Comparison of ENCODE assay signal across 25 cellular contexts in genomic region chr19:1655131-1655981, GRCh38. TPM values are rescaled to one million over a fixed set of nuclear protein-coding genes. Genes with fewer than 3 reads are reported as not detected.
DNase-seq lines count a peak whose midpoint lies in the region; ATAC-seq, FAIRE-seq and TF ChIP-seq lines count a peak whose summit lies in the region.
"Had no signal": no experiment of that assay in that cellular context is flagged by ENCODE, and none has a peak within 500 bp of the region (broad histone marks: within the 10 kb centered on the region; RNA-seq: fewer than 3 reads in every experiment).

No MANE protein-coding gene starts in this region.

- no peak for ATAC-seq in activated B cell treated with CpG ODN at 0.5 μM for 24 hours (ENCODE audit: low read depth)
- no peak for ATAC-seq in memory B cell (ENCODE audit: low read depth)
- no peak for ATAC-seq in GM18498 (IDR thresholded peaks at IDR 0.05; ENCODE audit: unreplicated experiment)
- ATAC-seq: activated CD4-positive, CD25-positive, alpha-beta regulatory T cell treated with anti-CD3 and anti-CD28 coated beads, Interleukin-2, amount 50 U/mL, for 24 hours; esophagus mucosa; lower lobe of right lung had no signal

- no peak for FAIRE-seq in GM19239 (lab: Jason Lieb, UNC)
- FAIRE-seq: keratinocyte had no signal

- POLR2A ChIA-PET in activated B cell treated with CpG ODN at 0.5 μM for 24 hours (lab: Charles Lee): interaction anchor here (0.6 to 1.8 kb wide), 3 partner anchors 14 to 1047 kb away, joined by 4 to 6 read pairs (median 6); no protein-coding TSS in a partner anchor

- DNase-seq in CMK (ENCODE audit: low read depth): peak; percentile 56
- no peak for DNase-seq in activated B cell treated with CpG ODN at 0.5 μM for 24 hours
- DNase-seq in memory B cell (ENCODE audit: low spot score in 2 of 2): no peak
- DNase-seq in NAMALWA (ENCODE audit: low spot score): no peak
- DNase-seq in NCI-H226: no peak
- DNase-seq in GM19239 (ENCODE audit: insufficient read length, low spot score): no peak
- DNase-seq: activated CD4-positive, alpha-beta memory T cell treated with anti-CD3 and anti-CD28 coated beads, Interleukin-2, amount 10 ng/mL, durations not matched to agents 7 days and 5 days; activated T-cell treated with anti-CD3 and anti-CD28 coated beads for 4 hours; CD4-positive, CD25-positive, alpha-beta regulatory T cell; cerebellar nuclear complex; effector CD4-positive, alpha-beta T cell; foreskin melanocyte; lower lobe of right lung; MM.1S; NCI-H2171; NCI-H524 treated with DMSO at 0.1 percent for 48 hours; RPMI8226; stimulated activated CD4-positive, alpha-beta T cell treated with anti-CD3 and anti-CD28 coated beads, Interleukin-4, amount 100 ng/mL, for 1 hour; stimulated activated naive CD4-positive, alpha-beta T cell treated with Interleukin-2 at 50 U/mL for 16 hours; T-helper 9 cell had no signal

- H3K27me3 Mint-ChIP-seq in IgD-negative memory B cell (no peaks in the 10 kb centered on the region), activated B cell treated with CpG ODN at 0.5 μM for 24 hours (no peaks in the 10 kb centered on the region), memory B cell (no peaks in the 10 kb centered on the region)

- H3K27ac Mint-ChIP-seq in IgD-negative memory B cell (peak overlapping the region in 2 of 3 donors; percentile 70 to 80), activated B cell treated with CpG ODN at 0.5 μM for 24 hours (peak overlapping the region; percentile 63), memory B cell (peak overlapping the region; percentile 28)
- H3K27ac Mint-ChIP-seq: activated CD4-positive, alpha-beta memory T cell treated with anti-CD3 and anti-CD28 coated beads, Interleukin-2, amount 10 ng/mL, durations not matched to agents 7 days and 5 days; CD4-positive, CD25-positive, alpha-beta regulatory T cell had no signal

- no peaks in the 10 kb centered on the region for H3K36me3 Mint-ChIP-seq in IgD-negative memory B cell
- peaks cover 6% of the 10 kb centered on the region for H3K36me3 Mint-ChIP-seq in activated B cell treated with CpG ODN at 0.5 μM for 24 hours (ENCODE audit: low read depth)
- no peaks in the 10 kb centered on the region for H3K36me3 Mint-ChIP-seq in memory B cell
- H3K36me3 Mint-ChIP-seq: CD4-positive, CD25-positive, alpha-beta regulatory T cell had no signal

- peaks cover 11 to 26% (median 17%) of the 10 kb centered on the region in 3 donors for H3K4me1 Mint-ChIP-seq in IgD-negative memory B cell
- peaks cover 50% of the 10 kb centered on the region for H3K4me1 Mint-ChIP-seq in activated B cell treated with CpG ODN at 0.5 μM for 24 hours
- peaks cover 32% of the 10 kb centered on the region for H3K4me1 Mint-ChIP-seq in memory B cell

- peak overlapping the region in 3 of 4 donors; percentile 8 to 95 (median 78) for H3K4me3 Mint-ChIP-seq in IgD-negative memory B cell
- no peak overlapping the region for H3K4me3 Mint-ChIP-seq in activated B cell treated with CpG ODN at 0.5 μM for 24 hours
- peak overlapping the region; percentile 11 for H3K4me3 Mint-ChIP-seq in memory B cell
- H3K4me3 Mint-ChIP-seq: activated CD4-positive, alpha-beta memory T cell treated with anti-CD3 and anti-CD28 coated beads, Interleukin-2, amount 10 ng/mL, durations not matched to agents 7 days and 5 days had no signal

- intact Hi-C loops in activated B cell treated with CpG ODN at 0.5 μM for 24 hours (cut with micrococcal nuclease): no loop called here

- no peak for TF ChIP-seq CTCF in activated B cell treated with CpG ODN at 0.5 μM for 24 hours (IDR thresholded peaks at IDR 0.05)

- H3K9me3 Mint-ChIP-seq in IgD-negative memory B cell (no peaks in the 10 kb centered on the region), activated B cell treated with CpG ODN at 0.5 μM for 24 hours (no peaks in the 10 kb centered on the region), memory B cell (no peaks in the 10 kb centered on the region)
- H3K9me3 Mint-ChIP-seq: activated CD4-positive, alpha-beta memory T cell treated with anti-CD3 and anti-CD28 coated beads, Interleukin-2, amount 10 ng/mL, durations not matched to agents 7 days and 5 days had no signal

- CTCF ChIA-PET in activated B cell treated with CpG ODN at 0.5 μM for 24 hours (lab: Charles Lee): interaction anchor here (2.0 kb wide), 1 partner anchor 17 kb away, joined by 6 read pairs; no protein-coding TSS in a partner anchor

RNA-seq across cellular contexts. Expression of gene TCF3, which starts 2.9 kb away (rescaled TPM):
- polyA plus RNA-seq in IgD-negative memory B cell: 28.6 TPM
- total RNA-seq in activated B cell treated with CpG ODN at 0.5 μM for 24 hours: 139 and 143 TPM in 2 replicates

RNA-seq across cellular contexts. Expression of gene UQCR11, which starts 50.1 kb away (rescaled TPM):
- 487 TPM for polyA plus RNA-seq in IgD-negative memory B cell
- total RNA-seq in activated B cell treated with CpG ODN at 0.5 μM for 24 hours: 117 and 141 TPM in 2 replicates
